ENCODE assay signal across 33 cellular contexts in the genomic region with DNA sequence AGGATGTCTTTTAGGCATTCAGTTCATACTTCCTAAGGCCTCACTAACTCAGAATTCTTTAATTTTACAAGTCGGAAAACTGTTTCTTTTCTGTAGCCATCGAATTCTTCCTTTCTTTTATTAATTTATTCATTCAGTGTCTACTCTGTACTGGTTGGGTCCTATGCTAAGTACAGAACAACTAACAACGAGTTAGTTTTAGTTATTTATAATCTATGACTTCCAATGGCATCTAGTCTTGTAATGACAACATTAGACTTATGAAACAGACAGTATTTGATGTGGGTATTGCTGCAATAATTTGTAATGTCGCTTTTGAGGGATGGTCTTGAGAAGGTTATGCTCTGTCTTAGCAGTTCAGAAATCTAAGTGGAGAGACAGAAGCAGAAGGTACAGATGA. TPM values are rescaled to one million over a fixed set of nuclear protein-coding genes. Genes with fewer than 3 reads are reported as not detected.
"Had no signal": no experiment of that assay in that cellular context is flagged by ENCODE, and none has a peak within 500 bp of the region (broad histone marks: within the 10 kb centered on the region; RNA-seq: fewer than 3 reads in every experiment).

No MANE protein-coding gene starts in this region.

- H3K36me3 ChIP-seq: Peyer's patch, SJSA1, WERI-Rb-1 had no signal

- H3K4me1 ChIP-seq: Peyer's patch, SJSA1 had no signal

- H3K27ac ChIP-seq: Peyer's patch, SJSA1, WERI-Rb-1 had no signal

- DNase-seq: activated CD4-positive, alpha-beta memory T cell treated with anti-CD3 and anti-CD28 coated beads, Interleukin-2, amount 10 ng/mL, durations not matched to agents 7 days and 5 days; activated CD4-positive, alpha-beta T cell treated with anti-CD3 and anti-CD28 coated beads for 1 hour; activated CD4-positive, alpha-beta T cell treated with anti-CD3 and anti-CD28 coated beads for 48 hours; activated CD4-positive, CD25-positive, alpha-beta regulatory T cell; activated CD8-positive, alpha-beta memory T cell treated with anti-CD3 and anti-CD28 coated beads for 24 hours; activated CD8-positive, alpha-beta memory T cell treated with anti-CD3 and anti-CD28 coated beads, Interleukin-2, amount 10 ng/mL, durations not matched to agents 7 days and 5 days; activated CD8-positive, alpha-beta memory T cell treated with anti-CD3 and anti-CD28 coated beads, Interleukin-2, amount 50 U/mL, for 48 hours; activated effector memory CD4-positive, alpha-beta T cell treated with Interleukin-2 at 50 U/mL for 16 hours; activated naive CD4-positive, alpha-beta T cell treated with anti-CD3 and anti-CD28 coated beads, Interleukin-2, amount 10 ng/mL, durations not matched to agents 7 days and 5 days; activated naive CD8-positive, alpha-beta T cell treated with anti-CD3 and anti-CD28 coated beads, Interleukin-2, amount 50 U/mL, for 24 hours; activated T-cell treated with anti-CD3 and anti-CD28 coated beads, Interleukin-2, amount 50 U/mL, for 48 hours; anterior cingulate cortex; caudate nucleus; Kasumi-1; KG1; NCI-H1105; NCI-H1417 treated with DMSO at 0.1 percent for 48 hours; NCI-H187 treated with DMSO at 0.1 percent for 48 hours; NCI-H2081; NCI-H2171 treated with DMSO at 0.1 percent for 48 hours; NCI-H226; NCI-H446 treated with DMSO at 0.1 percent for 48 hours; NCI-H524; Peyer's patch; RPMI8226; SHP77 treated with DMSO at 0.1 percent for 48 hours; T1000; WERI-Rb-1 had no signal

- ATAC-seq: activated CD8-positive, alpha-beta memory T cell treated with anti-CD3 and anti-CD28 coated beads, Interleukin-2, amount 10 ng/mL, durations not matched to agents 7 days and 5 days; activated naive CD8-positive, alpha-beta T cell treated with anti-CD3 and anti-CD28 coated beads, Interleukin-2, amount 50 U/mL, for 24 hours had no signal

- FAIRE-seq: bronchial epithelial cell had no signal

- H3K27me3 ChIP-seq: Peyer's patch, SJSA1 had no signal

- H3K9me3 ChIP-seq: Peyer's patch, SJSA1 had no signal

- H3K4me3 ChIP-seq: Peyer's patch, SJSA1 had no signal

RNA-seq across cellular contexts. Expression of a gene that starts 55.3 kb away (rescaled TPM):
- total RNA-seq: activated CD4-positive, alpha-beta memory T cell treated with anti-CD3 and anti-CD28 coated beads, Interleukin-2, amount 10 ng/mL, durations not matched to agents 7 days and 5 days; activated CD8-positive, alpha-beta memory T cell treated with anti-CD3 and anti-CD28 coated beads, Interleukin-2, amount 10 ng/mL, durations not matched to agents 7 days and 5 days; bronchial epithelial cell; SJSA1; T-helper 1 cell treated with Interleukin-12 subunit alpha and Interleukin-12 subunit beta and Interleukin-4 antibody, amounts not matched to agents 30 ng/mL and 1 ng/mL, for 36 hours; T-helper 2 cell treated with Interferon-gamma antibody and Interleukin-4, amounts not matched to agents 100 ng/mL and 5 ng/mL, for 36 hours had no signal
- polyA plus RNA-seq: IgD-negative memory B cell had no signal
